ENCODE assay signal across 8 cellular contexts in genomic region chr1:166479052-166479631, GRCh38.
A peak's percentile ranks its signal among the peaks of the same experiment; 100 is the strongest.
DNase-seq lines count a peak whose midpoint lies in the region; ATAC-seq, FAIRE-seq and TF ChIP-seq lines count a peak whose summit lies in the region.

No MANE protein-coding gene starts in this region.

- no peak overlapping the region for H3K4me3 Mint-ChIP-seq in CD14-positive monocyte

- H3K27me3 Mint-ChIP-seq in CD14-positive monocyte (ENCODE audit: low read depth in 3 of 3), result peaks cover 0 to 2% (median 2%) of the 10 kb centered on the region in 3 donors

- no peaks in the 10 kb centered on the region for H3K9me3 ChIP-seq in K562 (replicated peaks; ENCODE audit: control insufficient read depth, insufficient read depth, low read depth, low read length)

- TF ChIP-seq POLR2A in K562 (conservative IDR thresholded peaks at IDR 0.05), result no peak

- H3K27ac ChIP-seq in K562 (ENCODE audit: extremely low read depth, low read depth, low read length), result no peak overlapping the region

- peak; percentile 77 for ATAC-seq in GM18868 (IDR thresholded peaks at IDR 0.05; ENCODE audit: unreplicated experiment)
- peak; percentile 81 for ATAC-seq in K562
- no peak for ATAC-seq in GM21360 (IDR thresholded peaks at IDR 0.05; ENCODE audit: unreplicated experiment)

- no peaks in the 10 kb centered on the region for H3K36me3 Mint-ChIP-seq in CD14-positive monocyte

- H3K9me3 Mint-ChIP-seq in CD14-positive monocyte, result no peaks in the 10 kb centered on the region

- no peaks in the 10 kb centered on the region for H4K20me1 ChIP-seq in K562 (replicated peaks; ENCODE audit: control insufficient read depth, insufficient read depth, low read length)

- BruUV-seq in K562 (replicated peaks; lab: Mats Ljungman, UMichigan), result no TSS peak

- no peak overlapping the region for H2AFZ ChIP-seq in K562 (ENCODE audit: low read depth, low read length)

- TF ChIP-seq CTCF in CD14-positive monocyte (IDR thresholded peaks at IDR 0.05) (peak; percentile 90), K562 (IDR thresholded peaks at IDR 0.05 in 2 of 3, conservative IDR thresholded peaks at IDR 0.05 in 1 of 3; ENCODE audit: insufficient read depth in 2 of 3, low read depth in 1 of 3, low read length in 3 of 3) (peak; percentile 68 to 78 (median 75)), kidney epithelial cell (IDR thresholded peaks at IDR 0.05; ENCODE audit: insufficient read depth, low read length, poor library complexity, severe bottlenecking) (peak; percentile 73)

- DNase-seq in CD14-positive monocyte (ENCODE audit: low spot score), result no peak
- DNase-seq in KG1 (lab: John Stamatoyannopoulos, UW), result peak; percentile 25
- DNase-seq in SW480 (ENCODE audit: low spot score), result peak; percentile 9
- peak; percentile 54 to 80 (median 64) for DNase-seq in K562 (ENCODE audit: extremely low read depth in 1 of 4, low spot score in 3 of 4)
- no peak for DNase-seq in kidney epithelial cell (ENCODE audit: low read depth)
- peak; percentile 32 to 55 for DNase-seq in stimulated activated CD4-positive, alpha-beta T cell treated with anti-CD3 and anti-CD28 coated beads, Interleukin-2, amount 100 ng/mL, for 48 hours

- FAIRE-seq in K562 (lab: Jason Lieb, UNC), result peak; percentile 77

- no peak for TF ChIP-seq EP300 in K562 (IDR thresholded peaks at IDR 0.05; ENCODE audit: low read length)

- no peak overlapping the region for H3K4me2 ChIP-seq in K562 (ENCODE audit: insufficient read depth, low read length)

- no peak overlapping the region for H3K27ac Mint-ChIP-seq in CD14-positive monocyte

- POLR2A ChIA-PET in K562 (lab: Yijun Ruan, JAX), result interaction anchor here (0.6 to 3.5 kb wide), 6 partner anchors 11 to 360 kb away, joined by 3 to 20 read pairs (median 4); partner anchors contain the start of gene POGK

- H3K4me1 ChIP-seq in K562 (replicated peaks in 1 of 2; ENCODE audit: control insufficient read depth in 2 of 2, insufficient read depth in 2 of 2, low read length in 2 of 2), result peaks cover 0 to 7% of the 10 kb centered on the region in 2 experiments; a peak in 4 of 5 replicates

- H3K36me3 ChIP-seq in K562 (ENCODE audit: control insufficient read depth, insufficient read depth, low read length) (no peaks in the 10 kb centered on the region), kidney epithelial cell (ENCODE audit: control insufficient read depth, insufficient read depth, low read length) (no peaks in the 10 kb centered on the region)

- 46% methylated on average over 2 of the region's 2 CpGs for WGBS in K562 (ENCODE audit: insufficient coverage, low coverage, missing lambda C conversion rate)

- H3K4me3 ChIP-seq in K562, result no peak overlapping the region
- H3K4me3 ChIP-seq in kidney epithelial cell (ENCODE audit: low read depth, low read length), result no peak overlapping the region

- no peaks in the 10 kb centered on the region for H3K4me1 Mint-ChIP-seq in CD14-positive monocyte

- CTCF ChIA-PET in K562 (lab: Yijun Ruan, JAX; ENCODE audit: low intra/inter-chr PET ratio), result interaction anchor here (1.0 to 1.2 kb wide), 3 partner anchors 252 to 555 kb away, joined by 3 to 4 read pairs (median 4); no protein-coding TSS in a partner anchor

- intact Hi-C loops in CD14-positive monocyte (cut with micrococcal nuclease), result no loop called here
- intact Hi-C loops in K562 (cut with micrococcal nuclease), result loop anchor here (2.0 to 10.0 kb wide), 3 partner anchors 252 to 552 kb away; partner anchors contain the start of gene FAM78B

- H3K27me3 ChIP-seq in K562 (ENCODE audit: control insufficient read depth in 2 of 2, insufficient read depth in 2 of 2, low read length in 2 of 2), result no peaks in the 10 kb centered on the region
- H3K27me3 ChIP-seq in kidney epithelial cell (ENCODE audit: control insufficient read depth, insufficient read depth, low read length), result no peaks in the 10 kb centered on the region

- H3K9ac ChIP-seq in K562 (ENCODE audit: insufficient read depth in 1 of 2, low read depth in 2 of 2, low read length in 2 of 2), result no peak overlapping the region

- in situ Hi-C loops in K562 (cut with MboI), result loop anchor here (10.0 kb wide), 1 partner anchor 256 kb away; no protein-coding TSS in a partner anchor

- TF ChIP-seq RAD21 in K562 (CRISPR knock-in tag; conservative IDR thresholded peaks at IDR 0.05 in 1 of 2, IDR thresholded peaks at IDR 0.05 in 1 of 2), result peak; percentile 65 to 78

- no peaks in the 10 kb centered on the region for H3K9me1 ChIP-seq in K562 (ENCODE audit: control insufficient read depth, insufficient read depth, low read length)

- H3K79me2 ChIP-seq in K562 (ENCODE audit: control insufficient read depth, insufficient read depth, low read length), result no peaks in the 10 kb centered on the region

TF ChIP-seq in K562, 482 proteins besides CTCF, POLR2A, EP300 and RAD21 (continues in another document):
- TF ChIP-seq NFE2L1 (tag; IDR thresholded peaks at IDR 0.05; ENCODE audit: borderline replicate concordance, low read depth), result no peak
- TF ChIP-seq ZNF644 (tag; IDR thresholded peaks at IDR 0.05; ENCODE audit: low read depth), result no peak
- TF ChIP-seq ZKSCAN1 (IDR thresholded peaks at IDR 0.05; ENCODE audit: low read depth, low read length), result peak; percentile 76
- no peak for TF ChIP-seq TAF9B (IDR thresholded peaks at IDR 0.05; ENCODE audit: partially characterized antibody)
- TF ChIP-seq, protein P1, sequence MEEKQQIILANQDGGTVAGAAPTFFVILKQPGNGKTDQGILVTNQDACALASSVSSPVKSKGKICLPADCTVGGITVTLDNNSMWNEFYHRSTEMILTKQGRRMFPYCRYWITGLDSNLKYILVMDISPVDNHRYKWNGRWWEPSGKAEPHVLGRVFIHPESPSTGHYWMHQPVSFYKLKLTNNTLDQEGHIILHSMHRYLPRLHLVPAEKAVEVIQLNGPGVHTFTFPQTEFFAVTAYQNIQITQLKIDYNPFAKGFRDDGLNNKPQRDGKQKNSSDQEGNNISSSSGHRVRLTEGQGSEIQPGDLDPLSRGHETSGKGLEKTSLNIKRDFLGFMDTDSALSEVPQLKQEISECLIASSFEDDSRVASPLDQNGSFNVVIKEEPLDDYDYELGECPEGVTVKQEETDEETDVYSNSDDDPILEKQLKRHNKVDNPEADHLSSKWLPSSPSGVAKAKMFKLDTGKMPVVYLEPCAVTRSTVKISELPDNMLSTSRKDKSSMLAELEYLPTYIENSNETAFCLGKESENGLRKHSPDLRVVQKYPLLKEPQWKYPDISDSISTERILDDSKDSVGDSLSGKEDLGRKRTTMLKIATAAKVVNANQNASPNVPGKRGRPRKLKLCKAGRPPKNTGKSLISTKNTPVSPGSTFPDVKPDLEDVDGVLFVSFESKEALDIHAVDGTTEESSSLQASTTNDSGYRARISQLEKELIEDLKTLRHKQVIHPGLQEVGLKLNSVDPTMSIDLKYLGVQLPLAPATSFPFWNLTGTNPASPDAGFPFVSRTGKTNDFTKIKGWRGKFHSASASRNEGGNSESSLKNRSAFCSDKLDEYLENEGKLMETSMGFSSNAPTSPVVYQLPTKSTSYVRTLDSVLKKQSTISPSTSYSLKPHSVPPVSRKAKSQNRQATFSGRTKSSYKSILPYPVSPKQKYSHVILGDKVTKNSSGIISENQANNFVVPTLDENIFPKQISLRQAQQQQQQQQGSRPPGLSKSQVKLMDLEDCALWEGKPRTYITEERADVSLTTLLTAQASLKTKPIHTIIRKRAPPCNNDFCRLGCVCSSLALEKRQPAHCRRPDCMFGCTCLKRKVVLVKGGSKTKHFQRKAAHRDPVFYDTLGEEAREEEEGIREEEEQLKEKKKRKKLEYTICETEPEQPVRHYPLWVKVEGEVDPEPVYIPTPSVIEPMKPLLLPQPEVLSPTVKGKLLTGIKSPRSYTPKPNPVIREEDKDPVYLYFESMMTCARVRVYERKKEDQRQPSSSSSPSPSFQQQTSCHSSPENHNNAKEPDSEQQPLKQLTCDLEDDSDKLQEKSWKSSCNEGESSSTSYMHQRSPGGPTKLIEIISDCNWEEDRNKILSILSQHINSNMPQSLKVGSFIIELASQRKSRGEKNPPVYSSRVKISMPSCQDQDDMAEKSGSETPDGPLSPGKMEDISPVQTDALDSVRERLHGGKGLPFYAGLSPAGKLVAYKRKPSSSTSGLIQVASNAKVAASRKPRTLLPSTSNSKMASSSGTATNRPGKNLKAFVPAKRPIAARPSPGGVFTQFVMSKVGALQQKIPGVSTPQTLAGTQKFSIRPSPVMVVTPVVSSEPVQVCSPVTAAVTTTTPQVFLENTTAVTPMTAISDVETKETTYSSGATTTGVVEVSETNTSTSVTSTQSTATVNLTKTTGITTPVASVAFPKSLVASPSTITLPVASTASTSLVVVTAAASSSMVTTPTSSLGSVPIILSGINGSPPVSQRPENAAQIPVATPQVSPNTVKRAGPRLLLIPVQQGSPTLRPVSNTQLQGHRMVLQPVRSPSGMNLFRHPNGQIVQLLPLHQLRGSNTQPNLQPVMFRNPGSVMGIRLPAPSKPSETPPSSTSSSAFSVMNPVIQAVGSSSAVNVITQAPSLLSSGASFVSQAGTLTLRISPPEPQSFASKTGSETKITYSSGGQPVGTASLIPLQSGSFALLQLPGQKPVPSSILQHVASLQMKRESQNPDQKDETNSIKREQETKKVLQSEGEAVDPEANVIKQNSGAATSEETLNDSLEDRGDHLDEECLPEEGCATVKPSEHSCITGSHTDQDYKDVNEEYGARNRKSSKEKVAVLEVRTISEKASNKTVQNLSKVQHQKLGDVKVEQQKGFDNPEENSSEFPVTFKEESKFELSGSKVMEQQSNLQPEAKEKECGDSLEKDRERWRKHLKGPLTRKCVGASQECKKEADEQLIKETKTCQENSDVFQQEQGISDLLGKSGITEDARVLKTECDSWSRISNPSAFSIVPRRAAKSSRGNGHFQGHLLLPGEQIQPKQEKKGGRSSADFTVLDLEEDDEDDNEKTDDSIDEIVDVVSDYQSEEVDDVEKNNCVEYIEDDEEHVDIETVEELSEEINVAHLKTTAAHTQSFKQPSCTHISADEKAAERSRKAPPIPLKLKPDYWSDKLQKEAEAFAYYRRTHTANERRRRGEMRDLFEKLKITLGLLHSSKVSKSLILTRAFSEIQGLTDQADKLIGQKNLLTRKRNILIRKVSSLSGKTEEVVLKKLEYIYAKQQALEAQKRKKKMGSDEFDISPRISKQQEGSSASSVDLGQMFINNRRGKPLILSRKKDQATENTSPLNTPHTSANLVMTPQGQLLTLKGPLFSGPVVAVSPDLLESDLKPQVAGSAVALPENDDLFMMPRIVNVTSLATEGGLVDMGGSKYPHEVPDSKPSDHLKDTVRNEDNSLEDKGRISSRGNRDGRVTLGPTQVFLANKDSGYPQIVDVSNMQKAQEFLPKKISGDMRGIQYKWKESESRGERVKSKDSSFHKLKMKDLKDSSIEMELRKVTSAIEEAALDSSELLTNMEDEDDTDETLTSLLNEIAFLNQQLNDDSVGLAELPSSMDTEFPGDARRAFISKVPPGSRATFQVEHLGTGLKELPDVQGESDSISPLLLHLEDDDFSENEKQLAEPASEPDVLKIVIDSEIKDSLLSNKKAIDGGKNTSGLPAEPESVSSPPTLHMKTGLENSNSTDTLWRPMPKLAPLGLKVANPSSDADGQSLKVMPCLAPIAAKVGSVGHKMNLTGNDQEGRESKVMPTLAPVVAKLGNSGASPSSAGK (IDR thresholded peaks at IDR 0.05), result no peak
- TF ChIP-seq NFXL1 (CRISPR knock-in tag; IDR thresholded peaks at IDR 0.05), result no peak
- TF ChIP-seq PHF21A (IDR thresholded peaks at IDR 0.05; ENCODE audit: borderline replicate concordance, low read depth), result no peak
- no peak for TF ChIP-seq BRF1 (IDR thresholded peaks at IDR 0.05; ENCODE audit: borderline replicate concordance, extremely low read depth, insufficient read length)

Comparison
In these comparisons a context has a peak if more than half of its experiments do, and no peak if none do; other contexts are left out.
1. DNase-seq: peak in KG1 (single experiment), SW480 (single experiment), K562 (4 of 4) and stimulated activated CD4-positive, alpha-beta T cell treated with anti-CD3 and anti-CD28 coated beads, Interleukin-2, amount 100 ng/mL, for 48 hours (2 of 2); none in CD14-positive monocyte (single experiment) and kidney epithelial cell (single experiment).
2. Peak in every context shown above with its lines, with median percentiles within 50 percentile points of each other: CTCF ChIP-seq.